ENCODE assay signal across 13 cellular contexts in genomic region chr7:132443776-132444520, GRCh38.
"Had no signal": no experiment of that assay in that cellular context is flagged by ENCODE, and none has a peak within 500 bp of the region (broad histone marks: within the 10 kb centered on the region; RNA-seq: fewer than 3 reads in every experiment).

No MANE protein-coding gene starts in this region.

- DNase-seq: activated CD4-positive, alpha-beta T cell treated with anti-CD3 and anti-CD28 coated beads, Interleukin-2, amount 50 U/mL, for 4 hours; activated CD4-positive, CD25-positive, alpha-beta regulatory T cell; activated gamma-delta T cell; activated T-cell treated with anti-CD3 and anti-CD28 coated beads, Interleukin-2, amount 50 U/mL, for 48 hours; central memory CD4-positive, alpha-beta T cell; cortex of kidney; effector CD8-positive, alpha-beta T cell; kidney glomerular epithelial cell; mesendoderm; right cardiac atrium; small intestine had no signal

- H3K4me1 ChIP-seq: gastroesophageal sphincter had no signal

- H3K27ac ChIP-seq: gastroesophageal sphincter, neutrophil had no signal

- H3K9me3 ChIP-seq: neutrophil had no signal

- H3K4me3 ChIP-seq: gastroesophageal sphincter had no signal

- H3K27me3 ChIP-seq: gastroesophageal sphincter, neutrophil had no signal

- ATAC-seq: gastroesophageal sphincter, right cardiac atrium had no signal

- H3K36me3 ChIP-seq: gastroesophageal sphincter, neutrophil had no signal
